ENCODE assay signal across 8 cellular contexts in the genomic region with DNA sequence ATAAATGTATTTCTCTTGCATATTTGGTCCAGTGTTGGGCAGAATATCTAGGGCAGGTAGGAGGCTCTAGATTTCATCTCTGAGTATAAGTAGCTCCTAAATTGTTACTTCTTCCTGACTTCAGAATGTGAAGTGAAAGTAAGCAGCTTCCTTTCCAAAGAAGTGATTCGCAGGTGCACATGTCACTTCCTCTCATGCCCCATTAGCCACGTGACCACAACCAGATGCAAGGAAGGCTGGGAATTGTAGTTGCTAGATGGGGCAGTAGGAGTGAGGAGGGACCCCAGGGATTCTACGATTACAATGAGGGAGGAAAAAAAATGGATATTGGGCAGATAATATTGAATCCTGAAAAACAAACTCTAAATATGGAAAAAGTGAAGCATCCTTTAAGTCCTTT.
A peak's percentile ranks its signal among the peaks of the same experiment; 100 is the strongest.
DNase-seq lines count a peak whose midpoint lies in the region; ATAC-seq and TF ChIP-seq lines count a peak whose summit lies in the region.

No MANE protein-coding gene starts in this region.

- no peak for TF ChIP-seq POLR2A in transverse colon (IDR thresholded peaks at IDR 0.05)

- DNase-seq in activated CD4-positive, alpha-beta T cell treated with anti-CD3 and anti-CD28 coated beads for 4 hours: peak; percentile 2 to 8
- DNase-seq in activated CD4-positive, alpha-beta T cell treated with anti-CD3 and anti-CD28 coated beads for 1 hour: no peak
- DNase-seq in SKM-1 (lab: John Stamatoyannopoulos, UW; ENCODE audit: unreplicated experiment) (peak; percentile 15), iPS-NIHi7 (ENCODE audit: extremely low spot score) (peak; percentile 42), transverse colon (no peak)
- no peak for DNase-seq in effector memory CD4-positive, alpha-beta T cell

- no peak overlapping the region for H3K4me3 ChIP-seq in effector memory CD4-positive, alpha-beta T cell (ENCODE audit: insufficient read depth, low read depth, low read length, poor library complexity, severe bottlenecking)
- no peak overlapping the region for H3K4me3 ChIP-seq in transverse colon

- in situ Hi-C loops in transverse colon (cut with MboI; ENCODE audit: low pct_ligation_motif_present in 1 of 4, low pct_unique_long_range_greater_than_20kb in 1 of 4, low sequenced_read_pairs in 3 of 4): no loop called here

- TF ChIP-seq CTCF in transverse colon (IDR thresholded peaks at IDR 0.05): no peak

- no peak for TF ChIP-seq EP300 in transverse colon (IDR thresholded peaks at IDR 0.05; ENCODE audit: low read depth)

- no peaks in the 10 kb centered on the region for H3K4me1 ChIP-seq in effector memory CD4-positive, alpha-beta T cell (ENCODE audit: control insufficient read depth, insufficient read depth, low read length, poor library complexity, severe bottlenecking)
- no peaks in the 10 kb centered on the region for H3K4me1 ChIP-seq in transverse colon

- no peaks in the 10 kb centered on the region for H3K36me3 ChIP-seq in effector memory CD4-positive, alpha-beta T cell (ENCODE audit: control insufficient read depth, insufficient read depth, low read length)
- H3K36me3 ChIP-seq in transverse colon: no peaks in the 10 kb centered on the region

- no peaks in the 10 kb centered on the region for H3K27me3 ChIP-seq in effector memory CD4-positive, alpha-beta T cell (replicated peaks; ENCODE audit: control insufficient read depth, insufficient read depth, low read length, poor library complexity, severe bottlenecking)
- H3K27me3 ChIP-seq in transverse colon: no peaks in the 10 kb centered on the region

- no peak overlapping the region for H3K27ac ChIP-seq in effector memory CD4-positive, alpha-beta T cell (ENCODE audit: insufficient read depth, low read length, poor library complexity, severe bottlenecking)
- no peak overlapping the region for H3K27ac ChIP-seq in transverse colon

- peak; percentile 81 for ATAC-seq in HG03354 (IDR thresholded peaks at IDR 0.05; ENCODE audit: poor library complexity, severe bottlenecking, unreplicated experiment)
- no peak for ATAC-seq in GM19467 (IDR thresholded peaks at IDR 0.05; ENCODE audit: unreplicated experiment)

- intact Hi-C loops in transverse colon (cut with DNase I; ENCODE audit: low total_unique reads): no loop called here

- WGBS in transverse colon (ENCODE audit: low coverage in 1 of 2), 2 donors: 36 to 49% methylated on average over 3 of the region's 3 CpGs

- H3K9me3 ChIP-seq in effector memory CD4-positive, alpha-beta T cell (ENCODE audit: control insufficient read depth, low read length): no peaks in the 10 kb centered on the region
- peaks cover 0 to 11% of the 10 kb centered on the region in 2 donors for H3K9me3 ChIP-seq in transverse colon

Comparison
In these comparisons a context has a peak if more than half of its experiments do, and no peak if none do; other contexts are left out.
1. DNase-seq: peak in activated CD4-positive, alpha-beta T cell treated with anti-CD3 and anti-CD28 coated beads for 4 hours (2 of 2), SKM-1 (single experiment) and iPS-NIHi7 (single experiment); none in activated CD4-positive, alpha-beta T cell treated with anti-CD3 and anti-CD28 coated beads for 1 hour (single experiment), effector memory CD4-positive, alpha-beta T cell (0 of 3) and transverse colon (single experiment).